14 cellular contexts compared by ENCODE assay signal in the genomic region with DNA sequence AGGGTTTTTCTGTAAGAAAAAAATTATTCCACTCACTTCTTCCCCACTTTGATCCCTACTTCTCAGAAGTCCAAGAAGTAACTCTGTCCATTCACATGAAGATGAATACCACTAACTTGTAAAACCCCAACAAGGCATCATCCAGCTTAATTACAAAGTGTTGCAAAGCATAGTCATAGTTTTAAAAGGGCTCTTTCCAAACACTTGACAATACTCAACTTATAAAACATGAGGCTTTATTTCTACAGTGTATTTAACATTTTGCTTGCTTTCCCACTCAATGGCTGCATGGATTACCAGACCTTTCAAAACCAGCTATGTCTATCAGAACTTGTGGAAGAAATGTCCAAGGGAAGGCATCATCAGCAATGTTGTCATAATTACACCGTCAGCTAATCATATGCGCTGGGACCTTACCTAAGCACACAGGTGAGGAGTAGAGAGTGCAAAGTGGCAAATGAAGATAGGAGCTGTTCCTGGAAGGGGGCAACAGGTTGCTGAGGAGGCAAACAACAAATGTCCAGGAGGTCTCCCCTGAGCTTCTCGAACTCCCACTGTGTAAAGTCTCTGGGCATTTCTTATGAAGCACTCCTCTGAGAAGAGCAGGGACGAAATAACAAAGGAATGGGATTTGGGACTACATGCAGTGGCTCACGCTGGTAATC.
DNase-seq lines count a peak whose midpoint lies in the region; ATAC-seq and TF ChIP-seq lines count a peak whose summit lies in the region.
"Had no signal": no experiment of that assay in that cellular context is flagged by ENCODE, and none has a peak within 500 bp of the region (broad histone marks: within the 10 kb centered on the region; RNA-seq: fewer than 3 reads in every experiment).

No MANE protein-coding gene starts in this region.

- WGBS in lung, 2 donors = 81 to 94% methylated on average over 5 of the region's 5 CpGs

- no peak overlapping the region for H3K9ac ChIP-seq in PC-3 (ENCODE audit: low read length)

- no peak for DNase-seq in PC-3
- no peak for DNase-seq in lung (ENCODE audit: low spot score)
- no peak for DNase-seq in upper lobe of right lung
- DNase-seq in NCI-H1930 (lab: John Stamatoyannopoulos, UW) = no peak
- no peak for DNase-seq in activated T-helper 2 cell treated with anti-CD3 and anti-CD28 coated beads, Interferon-gamma antibody, Interleukin-2, Interleukin-4, amounts not matched to agents 10 μg/mL and 5 μg/mL and 100 μg/mL, durations not matched to agents 14 hours and 24 hours and 36 hours (ENCODE audit: low spot score)
- DNase-seq in OCI-LY7 (ENCODE audit: low spot score) = no peak
- DNase-seq: Caco-2; CD8-positive, alpha-beta memory T cell; DMS53; HCEC 1CT had no signal

- H3K27ac Mint-ChIP-seq in activated T-helper 2 cell treated with anti-CD3 and anti-CD28 coated beads, Interferon-gamma antibody, Interleukin-2, Interleukin-4, amounts not matched to agents 10 μg/mL and 5 μg/mL and 100 μg/mL, durations not matched to agents 14 hours and 24 hours and 36 hours = no peak overlapping the region
- H3K27ac Mint-ChIP-seq: CD8-positive, alpha-beta memory T cell had no signal

- no peaks in the 10 kb centered on the region for H3K27me3 ChIP-seq in PC-3 (ENCODE audit: low read length)
- no peaks in the 10 kb centered on the region for H3K27me3 ChIP-seq in lung (ENCODE audit: control insufficient read depth, insufficient read depth)
- no peaks in the 10 kb centered on the region for H3K27me3 ChIP-seq in upper lobe of right lung

- H3F3A ChIP-seq in PC-3 (ENCODE audit: low read length, unreplicated experiment) = no peaks in the 10 kb centered on the region

- H3K4me3 Mint-ChIP-seq in activated T-helper 2 cell treated with anti-CD3 and anti-CD28 coated beads, Interferon-gamma antibody, Interleukin-2, Interleukin-4, amounts not matched to agents 10 μg/mL and 5 μg/mL and 100 μg/mL, durations not matched to agents 14 hours and 24 hours and 36 hours (ENCODE audit: low read depth) = no peak overlapping the region
- H3K4me3 Mint-ChIP-seq: CD14-positive monocyte; CD8-positive, alpha-beta memory T cell had no signal

- intact Hi-C loops in PC-3 (cut with micrococcal nuclease) (no loop called here), upper lobe of right lung (cut with DNase I) (no loop called here), OCI-LY7 (cut with micrococcal nuclease; ENCODE audit: unreplicated experiment) (no loop called here)
- intact Hi-C loops in activated T-helper 2 cell treated with anti-CD3 and anti-CD28 coated beads, Interferon-gamma antibody, Interleukin-2, Interleukin-4, amounts not matched to agents 10 μg/mL and 5 μg/mL and 100 μg/mL, durations not matched to agents 14 hours and 24 hours and 36 hours (cut with micrococcal nuclease) = no loop called here

- no peak overlapping the region for H3K27ac ChIP-seq in HEK293 (ENCODE audit: extremely low read depth, low read depth, low read length)
- H3K27ac ChIP-seq in PC-3 (ENCODE audit: low read length) = no peak overlapping the region
- H3K27ac ChIP-seq in lung (ENCODE audit: low read depth in 1 of 2, low read length in 1 of 2) = peak overlapping the region in 1 of 2 donors; percentile 42
- H3K27ac ChIP-seq in upper lobe of right lung = no peak overlapping the region
- H3K27ac ChIP-seq in OCI-LY7 (ENCODE audit: low read depth, low read length, poor library complexity, severe bottlenecking) = no peak overlapping the region
- H3K27ac ChIP-seq: HL-60 had no signal

- H3K36me3 Mint-ChIP-seq in activated T-helper 2 cell treated with anti-CD3 and anti-CD28 coated beads, Interferon-gamma antibody, Interleukin-2, Interleukin-4, amounts not matched to agents 10 μg/mL and 5 μg/mL and 100 μg/mL, durations not matched to agents 14 hours and 24 hours and 36 hours (ENCODE audit: low read depth) = no peaks in the 10 kb centered on the region
- H3K36me3 Mint-ChIP-seq: CD14-positive monocyte; CD8-positive, alpha-beta memory T cell had no signal

- H2AFZ ChIP-seq in PC-3 (ENCODE audit: low read length) (no peak overlapping the region), OCI-LY7 (ENCODE audit: low read length) (no peak overlapping the region)

- H3K9me3 ChIP-seq in HEK293 (ENCODE audit: control insufficient read depth, insufficient read depth, low read depth, low read length) (no peaks in the 10 kb centered on the region), PC-3 (ENCODE audit: low read length) (no peaks in the 10 kb centered on the region), lung (ENCODE audit: control insufficient read depth in 2 of 2, insufficient read depth in 1 of 2, low read length in 1 of 2) (no peaks in the 10 kb centered on the region), upper lobe of right lung (no peaks in the 10 kb centered on the region), OCI-LY7 (ENCODE audit: low read length) (no peaks in the 10 kb centered on the region)
- H3K9me3 ChIP-seq: Caco-2 had no signal

- H3K4me1 Mint-ChIP-seq in activated T-helper 2 cell treated with anti-CD3 and anti-CD28 coated beads, Interferon-gamma antibody, Interleukin-2, Interleukin-4, amounts not matched to agents 10 μg/mL and 5 μg/mL and 100 μg/mL, durations not matched to agents 14 hours and 24 hours and 36 hours (ENCODE audit: low read depth) = no peaks in the 10 kb centered on the region
- H3K4me1 Mint-ChIP-seq: CD8-positive, alpha-beta memory T cell had no signal

- no peaks in the 10 kb centered on the region for H3K9me3 Mint-ChIP-seq in activated T-helper 2 cell treated with anti-CD3 and anti-CD28 coated beads, Interferon-gamma antibody, Interleukin-2, Interleukin-4, amounts not matched to agents 10 μg/mL and 5 μg/mL and 100 μg/mL, durations not matched to agents 14 hours and 24 hours and 36 hours

- H3K79me2 ChIP-seq in PC-3 (ENCODE audit: low read length) (peaks cover 12% of the 10 kb centered on the region; the same call in 1 of the 2 replicates), OCI-LY7 (ENCODE audit: insufficient read depth, low read depth, low read length) (no peaks in the 10 kb centered on the region)

- POLR2A ChIA-PET in HEK293 (lab: Yijun Ruan, JAX) (interaction anchor here (0.5 kb wide), 1 partner anchor 340 kb away, joined by 5 read pairs; no protein-coding TSS in a partner anchor), PC-3 (lab: Charles Lee; ENCODE audit: unreplicated experiment) (no interaction called here), OCI-LY7 (lab: Charles Lee) (no interaction called here)

- H4K20me1 ChIP-seq in PC-3 (ENCODE audit: low read length) = no peaks in the 10 kb centered on the region
- no peaks in the 10 kb centered on the region for H4K20me1 ChIP-seq in OCI-LY7 (ENCODE audit: insufficient read depth, low read length)

- CTCF ChIA-PET in HEK293 (lab: Yijun Ruan, JAX) (interaction anchor here (0.5 to 0.6 kb wide), 2 partner anchors 23 to 100 kb away, joined by 3 to 4 read pairs; no protein-coding TSS in a partner anchor), PC-3 (lab: Charles Lee) (no interaction called here), OCI-LY7 (lab: Charles Lee; ENCODE audit: unreplicated experiment) (no interaction called here)

- no peak overlapping the region for H3K4me2 ChIP-seq in PC-3 (ENCODE audit: low read length)
- no peak overlapping the region for H3K4me2 ChIP-seq in OCI-LY7 (ENCODE audit: low read length)

- TF ChIP-seq CTCF in HEK293 (tag by site-specific recombination; IDR thresholded peaks at IDR 0.05) = no peak
- TF ChIP-seq CTCF in PC-3 (conservative IDR thresholded peaks at IDR 0.05; ENCODE audit: low read depth, low read length) = no peak
- TF ChIP-seq CTCF in lung (IDR thresholded peaks at IDR 0.05; ENCODE audit: control extremely low read depth, extremely low read depth) = no peak
- TF ChIP-seq CTCF in upper lobe of right lung (IDR thresholded peaks at IDR 0.05) = no peak
- TF ChIP-seq CTCF in OCI-LY7 (conservative IDR thresholded peaks at IDR 0.05; ENCODE audit: low read length) = no peak

- BruUV-seq in PC-3 (replicated peaks; lab: Mats Ljungman, UMichigan) (no TSS peak), OCI-LY7 (replicated peaks; lab: Mats Ljungman, UMichigan) (no TSS peak)

- H3K9me2 ChIP-seq in PC-3 (replicated peaks; ENCODE audit: low read length) (no peaks in the 10 kb centered on the region), OCI-LY7 (ENCODE audit: insufficient read depth, low read length) (no peaks in the 10 kb centered on the region)

- H3K36me3 ChIP-seq in HEK293 (ENCODE audit: control insufficient read depth in 2 of 2, insufficient read depth in 1 of 2, low read length in 2 of 2) (no peaks in the 10 kb centered on the region), PC-3 (ENCODE audit: low read depth, low read length) (no peaks in the 10 kb centered on the region), lung (ENCODE audit: control insufficient read depth in 2 of 2, insufficient read depth in 2 of 2, low read length in 2 of 2) (no peaks in the 10 kb centered on the region), upper lobe of right lung (no peaks in the 10 kb centered on the region), OCI-LY7 (ENCODE audit: insufficient read depth, low read length) (no peaks in the 10 kb centered on the region)

- ATAC-seq in PC-3 (peak; percentile 55), lung (ENCODE audit: insufficient read depth, low FRiP score) (peak; percentile 46), upper lobe of right lung (peak; percentile 30)
- ATAC-seq: GM12878 had no signal

- H3K4me3 ChIP-seq in HEK293 (ENCODE audit: low read depth, low read length) = no peak overlapping the region
- no peak overlapping the region for H3K4me3 ChIP-seq in PC-3 (ENCODE audit: low read length)
- H3K4me3 ChIP-seq in lung = no peak overlapping the region
- no peak overlapping the region for H3K4me3 ChIP-seq in upper lobe of right lung
- H3K4me3 ChIP-seq in OCI-LY7 (ENCODE audit: low read depth, low read length, poor library complexity, severe bottlenecking) = no peak overlapping the region
- H3K4me3 ChIP-seq: GM12878 had no signal

- H3K4me1 ChIP-seq in HEK293 (ENCODE audit: control insufficient read depth, insufficient read depth, low read length) (no peaks in the 10 kb centered on the region), PC-3 (ENCODE audit: insufficient read depth, low read length) (0 out of 2 replicates have a peak, but pooled peaks cover 5% of the 10 kb centered on the region), lung (ENCODE audit: control insufficient read depth in 2 of 2, insufficient read depth in 2 of 2, low read length in 2 of 2) (peaks cover 7 to 8% of the 10 kb centered on the region in 2 donors), upper lobe of right lung (peaks cover 19% of the 10 kb centered on the region), OCI-LY7 (ENCODE audit: insufficient read depth, low read length, poor library complexity, severe bottlenecking) (no peaks in the 10 kb centered on the region)

- no peaks in the 10 kb centered on the region for H3K27me3 Mint-ChIP-seq in activated T-helper 2 cell treated with anti-CD3 and anti-CD28 coated beads, Interferon-gamma antibody, Interleukin-2, Interleukin-4, amounts not matched to agents 10 μg/mL and 5 μg/mL and 100 μg/mL, durations not matched to agents 14 hours and 24 hours and 36 hours (ENCODE audit: low read depth)

TF ChIP-seq in HEK293, 187 proteins besides CTCF, POLR2A, EP300 and RAD21 (continues in another document):
- TF ChIP-seq ZIC2 (tag by site-specific recombination; IDR thresholded peaks at IDR 0.05) = 0 out of 2 replicates have a peak, but pooled peaks have one; percentile 13
- peak; percentile 20; the same call in 1 of the 2 replicates for TF ChIP-seq GLIS1 (tag by site-specific recombination; IDR thresholded peaks at IDR 0.05)
- TF ChIP-seq ZNF433 (tag by site-specific recombination; IDR thresholded peaks at IDR 0.05; ENCODE audit: low read depth) = no peak
- TF ChIP-seq SCRT2 (tag by site-specific recombination; IDR thresholded peaks at IDR 0.05) = peak; percentile 78
